Comparison of ENCODE assay signal across 19 cellular contexts in the genomic region with DNA sequence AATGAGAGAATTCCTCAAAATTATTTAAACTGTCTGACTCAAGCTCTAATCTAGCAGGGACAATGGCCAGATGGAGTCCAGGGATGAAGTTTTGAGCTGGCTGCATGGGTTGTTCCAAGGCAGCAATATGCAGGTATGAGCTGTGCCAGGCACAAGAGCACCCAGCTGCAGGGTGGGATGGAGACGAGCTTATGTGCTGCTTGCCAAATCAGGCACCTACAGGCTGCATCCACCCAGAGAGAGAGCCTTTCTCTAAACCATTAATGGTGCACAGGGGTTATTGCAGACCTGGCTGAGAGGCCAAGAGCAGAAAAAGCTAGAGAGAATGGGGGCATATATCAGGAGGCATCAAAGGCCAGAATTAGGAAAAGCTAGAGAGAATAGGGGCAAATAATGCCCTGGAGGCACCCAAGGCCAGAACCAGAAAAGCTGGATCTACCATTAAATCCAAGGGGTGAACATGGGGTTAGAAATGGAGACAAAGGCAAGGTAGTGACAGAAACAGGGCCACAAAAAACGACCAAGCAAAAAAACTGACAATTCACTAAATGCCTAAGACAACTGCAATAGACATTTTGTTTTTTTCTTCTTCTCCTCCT. TPM values are rescaled to one million over a fixed set of nuclear protein-coding genes. Genes with fewer than 3 reads are reported as not detected.
DNase-seq lines count a peak whose midpoint lies in the region; ATAC-seq and TF ChIP-seq lines count a peak whose summit lies in the region.
"Had no signal": no experiment of that assay in that cellular context is flagged by ENCODE, and none has a peak within 500 bp of the region (broad histone marks: within the 10 kb centered on the region; RNA-seq: fewer than 3 reads in every experiment).

No MANE protein-coding gene starts in this region.

- H3K4me1 ChIP-seq in PC-9 (replicated peaks; ENCODE audit: insufficient read depth) (peaks cover 51% of the 10 kb centered on the region), esophagus squamous epithelium (peaks cover 15 to 95% (median 34%) of the 10 kb centered on the region in 3 donors), spleen (peaks cover 0 to 26% (median 14%) of the 10 kb centered on the region in 6 donors), HAP-1 (no peaks in the 10 kb centered on the region)

- H3K9me3 Mint-ChIP-seq in activated CD8-positive, alpha-beta memory T cell treated with anti-CD3 and anti-CD28 coated beads, Interleukin-2, amount 10 ng/mL, durations not matched to agents 7 days and 5 days (ENCODE audit: low read depth), result peaks cover 8% of the 10 kb centered on the region

- ATAC-seq in activated CD8-positive, alpha-beta memory T cell treated with anti-CD3 and anti-CD28 coated beads, Interleukin-2, amount 10 ng/mL, durations not matched to agents 7 days and 5 days, result no peak
- no peak for ATAC-seq in HG03457 (IDR thresholded peaks at IDR 0.05; ENCODE audit: unreplicated experiment)

- peak; percentile 38 for DNase-seq in activated CD8-positive, alpha-beta memory T cell treated with anti-CD3 and anti-CD28 coated beads, Interleukin-2, amount 10 ng/mL, durations not matched to agents 7 days and 5 days
- DNase-seq in activated CD8-positive, alpha-beta memory T cell treated with anti-CD3 and anti-CD28 coated beads, Interleukin-2, amount 50 U/mL, for 4 hours, result no peak
- peak; percentile 33 to 68 for DNase-seq in PC-9
- no peak for DNase-seq in esophagus squamous epithelium (lab: John Stamatoyannopoulos, UW)
- no peak for DNase-seq in spleen
- DNase-seq in HAP-1 (ENCODE audit: low spot score in 2 of 2), result no peak
- no peak for DNase-seq in C1 segment of cervical spinal cord (lab: John Stamatoyannopoulos, UW)
- DNase-seq: anterior cingulate cortex, cortex of kidney, DMS 273 treated with DMSO at 0.1 percent for 48 hours, NCI-H2107, nucleus accumbens, Right ventricle myocardium superior had no signal

- H3K4me2 ChIP-seq in PC-9, result peak overlapping the region; percentile 62
- H3K4me2 ChIP-seq: smooth muscle cell had no signal

- no peaks in the 10 kb centered on the region for H3K79me2 ChIP-seq in PC-9 (ENCODE audit: low read depth)

- H3K4me3 ChIP-seq in PC-9 (no peak overlapping the region; the same call in 1 of the 2 replicates), esophagus squamous epithelium (no peak overlapping the region), spleen (no peak overlapping the region), HAP-1 (no peak overlapping the region)
- H3K4me3 ChIP-seq: lung, smooth muscle cell had no signal

- H3K27me3 Mint-ChIP-seq in activated CD8-positive, alpha-beta memory T cell treated with anti-CD3 and anti-CD28 coated beads, Interleukin-2, amount 10 ng/mL, durations not matched to agents 7 days and 5 days, result peaks cover 2% of the 10 kb centered on the region

- H2AFZ ChIP-seq in PC-9, result peak overlapping the region; percentile 9; the same call in 1 of the 2 replicates

- POLR2A ChIA-PET in PC-9 (lab: Charles Lee; ENCODE audit: unreplicated experiment), result interaction anchor here (0.6 kb wide), 1 partner anchor 28 kb away, joined by 9 read pairs; no protein-coding TSS in a partner anchor

- WGBS in esophagus squamous epithelium, 2 donors, result 34 to 51% methylated on average over 2 of the region's 2 CpGs
- WGBS in spleen, 5 donors, result 62 to 81% (median 67%) methylated on average over 2 of the region's 2 CpGs

- H3K9me3 ChIP-seq in PC-9 (ENCODE audit: insufficient read depth, low read depth), result 0 out of 2 replicates have a peak, but pooled peaks cover 7% of the 10 kb centered on the region
- H3K9me3 ChIP-seq in esophagus squamous epithelium, result no peaks in the 10 kb centered on the region
- peaks cover 0 to 24% (median 16%) of the 10 kb centered on the region in 8 donors for H3K9me3 ChIP-seq in spleen
- H3K9me3 ChIP-seq in HAP-1, result no peaks in the 10 kb centered on the region

- TF ChIP-seq POLR2A in esophagus squamous epithelium (IDR thresholded peaks at IDR 0.05) (no peak), spleen (IDR thresholded peaks at IDR 0.05) (no peak)

- peaks cover 10% of the 10 kb centered on the region; the same call in 1 of the 2 replicates for H3F3A ChIP-seq in PC-9 (ENCODE audit: insufficient read depth, low read depth)

- BruUV-seq in PC-9 (replicated peaks; lab: Mats Ljungman, UMichigan), result no TSS peak

- H3K36me3 ChIP-seq in PC-9 (ENCODE audit: low read depth) (no peaks in the 10 kb centered on the region), esophagus squamous epithelium (no peaks in the 10 kb centered on the region), spleen (no peaks in the 10 kb centered on the region), HAP-1 (replicated peaks) (no peaks in the 10 kb centered on the region)

- CTCF ChIA-PET in activated CD8-positive, alpha-beta memory T cell treated with anti-CD3 and anti-CD28 coated beads, Interleukin-2, amount 10 ng/mL, durations not matched to agents 7 days and 5 days (lab: Charles Lee), result interaction anchor here (1.2 to 2.6 kb wide), 7 partner anchors 9 to 326 kb away, joined by 3 to 10 read pairs (median 5); no protein-coding TSS in a partner anchor
- CTCF ChIA-PET in PC-9 (lab: Charles Lee), result interaction anchor here (0.8 kb wide), 1 partner anchor 78 kb away, joined by 3 read pairs; no protein-coding TSS in a partner anchor

- in situ Hi-C loops in HAP-1 (cut with MboI; ENCODE audit: low sequenced_read_pairs), result loop anchor here (25.0 kb wide), 2 partner anchors 323 to 427 kb away; no protein-coding TSS in a partner anchor

- intact Hi-C loops in PC-9 (cut with micrococcal nuclease; ENCODE audit: unreplicated experiment), result loop anchor here (5.0 kb wide), 1 partner anchor 63 kb away; no protein-coding TSS in a partner anchor
- intact Hi-C loops in esophagus squamous epithelium (cut with DNase I), result no loop called here
- intact Hi-C loops in spleen (cut with DNase I; ENCODE audit: low total_unique reads), result no loop called here

- H3K36me3 Mint-ChIP-seq in activated CD8-positive, alpha-beta memory T cell treated with anti-CD3 and anti-CD28 coated beads, Interleukin-2, amount 10 ng/mL, durations not matched to agents 7 days and 5 days, result peaks cover 18% of the 10 kb centered on the region

- TF ChIP-seq CTCF in PC-9 (conservative IDR thresholded peaks at IDR 0.05) (no peak), esophagus squamous epithelium (IDR thresholded peaks at IDR 0.05) (no peak), spleen (IDR thresholded peaks at IDR 0.05 in 8 of 11, conservative IDR thresholded peaks at IDR 0.05 in 3 of 11) (no peak)

- peak overlapping the region; percentile 56 for H3K27ac Mint-ChIP-seq in activated CD8-positive, alpha-beta memory T cell treated with anti-CD3 and anti-CD28 coated beads, Interleukin-2, amount 10 ng/mL, durations not matched to agents 7 days and 5 days

- no peaks in the 10 kb centered on the region for H3K9me2 ChIP-seq in PC-9 (ENCODE audit: insufficient read depth)

- H3K27ac ChIP-seq in PC-9 (peak overlapping the region; percentile 53), esophagus squamous epithelium (peak overlapping the region; percentile 67 to 80 (median 72)), spleen (peak overlapping the region in 7 of 8 donors; percentile 10 to 84 (median 48))

- H4K20me1 ChIP-seq in PC-9 (ENCODE audit: insufficient read depth), result no peaks in the 10 kb centered on the region

- H3K4me3 Mint-ChIP-seq in activated CD8-positive, alpha-beta memory T cell treated with anti-CD3 and anti-CD28 coated beads, Interleukin-2, amount 10 ng/mL, durations not matched to agents 7 days and 5 days, result no peak overlapping the region

- no peaks in the 10 kb centered on the region for H3K27me3 ChIP-seq in PC-9 (ENCODE audit: insufficient read depth, low read depth)
- H3K27me3 ChIP-seq in esophagus squamous epithelium, result no peaks in the 10 kb centered on the region
- peaks cover 0 to 6% (median 0%) of the 10 kb centered on the region in 7 donors for H3K27me3 ChIP-seq in spleen (replicated peaks in 1 of 7)
- peaks cover 3% of the 10 kb centered on the region; the same call in 1 of the 2 replicates for H3K27me3 ChIP-seq in HAP-1 (ENCODE audit: low read depth)

- H3K4me1 Mint-ChIP-seq in activated CD8-positive, alpha-beta memory T cell treated with anti-CD3 and anti-CD28 coated beads, Interleukin-2, amount 10 ng/mL, durations not matched to agents 7 days and 5 days, result peaks cover 46% of the 10 kb centered on the region

RNA-seq across cellular contexts. Expression of gene KRT33A, which starts 11.0 kb away (rescaled TPM):
- not detected for total RNA-seq in activated CD8-positive, alpha-beta memory T cell treated with anti-CD3 and anti-CD28 coated beads, Interleukin-2, amount 10 ng/mL, durations not matched to agents 7 days and 5 days
- total RNA-seq in PC-9 (2021), result not detected in 2 replicates
- total RNA-seq in esophagus squamous epithelium, result 1 to 10 TPM in 2 of 4 donors, under 1 TPM in 1, not detected in 1; 0.21 to 2.7 (median 1.9) TPM
- total RNA-seq in spleen, result not detected
- not detected for polyA plus RNA-seq in spleen
- total RNA-seq: lung, Right ventricle myocardium superior, subcutaneous adipose tissue had no signal
- polyA plus RNA-seq: AG04450, lung, smooth muscle cell had no signal

RNA-seq across cellular contexts. Expression of gene KRTAP17-1, which starts 24.2 kb away (rescaled TPM):
- not detected for total RNA-seq in activated CD8-positive, alpha-beta memory T cell treated with anti-CD3 and anti-CD28 coated beads, Interleukin-2, amount 10 ng/mL, durations not matched to agents 7 days and 5 days
- total RNA-seq in PC-9 (2021) (not detected in 2 replicates), esophagus squamous epithelium (not detected), spleen (not detected)
- not detected for polyA plus RNA-seq in spleen
- total RNA-seq: lung, M059J, Right ventricle myocardium superior, smooth muscle cell, subcutaneous adipose tissue had no signal
- polyA plus RNA-seq: AG04450, lung, smooth muscle cell had no signal

RNA-seq across cellular contexts. Expression of gene KRT33B, which starts 29.9 kb away (rescaled TPM):
- total RNA-seq in activated CD8-positive, alpha-beta memory T cell treated with anti-CD3 and anti-CD28 coated beads, Interleukin-2, amount 10 ng/mL, durations not matched to agents 7 days and 5 days, result not detected
- total RNA-seq in PC-9 (2021), result not detected in 2 replicates
- total RNA-seq in esophagus squamous epithelium, result under 1 TPM in 2 of 4 donors, not detected in 2; 0.32 to 0.57 TPM
- not detected for total RNA-seq in spleen
- not detected for polyA plus RNA-seq in spleen
- total RNA-seq: lung, Right ventricle myocardium superior, subcutaneous adipose tissue had no signal
- polyA plus RNA-seq: AG04450, lung had no signal

RNA-seq across cellular contexts. Expression of gene KRTAP16-1, which starts 30.6 kb away (rescaled TPM):
- not detected for total RNA-seq in activated CD8-positive, alpha-beta memory T cell treated with anti-CD3 and anti-CD28 coated beads, Interleukin-2, amount 10 ng/mL, durations not matched to agents 7 days and 5 days
- total RNA-seq in PC-9 (2021) (not detected in 2 replicates), esophagus squamous epithelium (not detected), spleen (not detected)
- polyA plus RNA-seq in spleen, result not detected
- total RNA-seq: lung, M059J, Right ventricle myocardium superior, smooth muscle cell, subcutaneous adipose tissue had no signal
- polyA plus RNA-seq: AG04450, lung, smooth muscle cell had no signal

RNA-seq across cellular contexts. Expression of gene KRTAP29-1, which starts 37.0 kb away (rescaled TPM):
- total RNA-seq in activated CD8-positive, alpha-beta memory T cell treated with anti-CD3 and anti-CD28 coated beads, Interleukin-2, amount 10 ng/mL, durations not matched to agents 7 days and 5 days, result not detected
- not detected in 2 replicates for total RNA-seq in PC-9 (2021)
- total RNA-seq in esophagus squamous epithelium, result not detected
- not detected for total RNA-seq in spleen
- polyA plus RNA-seq in spleen, result not detected
- total RNA-seq: lung, M059J, Right ventricle myocardium superior, smooth muscle cell, subcutaneous adipose tissue had no signal
- polyA plus RNA-seq: AG04450, lung, smooth muscle cell had no signal

Comparison
In these comparisons a context has a peak if more than half of its experiments do, and no peak if none do; other contexts are left out.
1. DNase-seq: peak in activated CD8-positive, alpha-beta memory T cell treated with anti-CD3 and anti-CD28 coated beads, Interleukin-2, amount 10 ng/mL, durations not matched to agents 7 days and 5 days (single experiment) and PC-9 (2 of 2); none in activated CD8-positive, alpha-beta memory T cell treated with anti-CD3 and anti-CD28 coated beads, Interleukin-2, amount 50 U/mL, for 4 hours (single experiment), esophagus squamous epithelium (single experiment), spleen (single experiment), HAP-1 (0 of 2) and C1 segment of cervical spinal cord (0 of 14).
2. Peak in every context shown above with its lines, with median percentiles within 50 percentile points of each other: H3K27ac ChIP-seq.